In the genomic region with DNA sequence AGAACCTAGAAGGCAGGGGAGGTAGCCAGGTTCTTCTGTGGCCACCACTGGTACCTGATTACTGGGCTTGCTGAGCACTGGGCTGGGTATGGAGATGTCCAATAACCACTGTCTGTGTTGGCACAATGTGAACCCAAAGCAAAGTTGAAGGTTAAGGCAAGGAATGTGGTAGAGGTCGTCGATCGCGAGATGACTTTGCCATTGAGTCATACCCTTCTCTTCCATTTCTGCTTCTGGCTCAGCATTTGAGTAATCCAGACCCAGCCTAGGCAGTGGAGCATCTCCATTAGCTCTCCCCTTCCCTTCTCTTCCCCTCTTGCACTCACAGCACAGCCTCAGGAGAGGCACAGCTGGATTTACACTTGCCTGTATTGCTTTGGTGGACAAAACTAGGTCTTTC, we compare ENCODE assay signal across 21 cellular contexts.
DNase-seq lines count a peak whose midpoint lies in the region; ATAC-seq and TF ChIP-seq lines count a peak whose summit lies in the region.
"Had no signal": no experiment of that assay in that cellular context is flagged by ENCODE, and none has a peak within 500 bp of the region (broad histone marks: within the 10 kb centered on the region; RNA-seq: fewer than 3 reads in every experiment).

No MANE protein-coding gene starts in this region.

- peak; percentile 16 for DNase-seq in activated CD4-positive, alpha-beta T cell treated with anti-CD3 and anti-CD28 coated beads for 48 hours
- DNase-seq in activated CD4-positive, alpha-beta T cell treated with anti-CD3 and anti-CD28 coated beads, Interleukin-2, amount 50 U/mL, for 48 hours = no peak
- DNase-seq in activated naive CD4-positive, alpha-beta T cell treated with anti-CD3 and anti-CD28 coated beads, Interleukin-2, amount 50 U/mL, for 16 hours = no peak
- no peak for DNase-seq in posterior vena cava (ENCODE audit: low spot score)
- DNase-seq: central memory CD4-positive, alpha-beta T cell; DND-41; dorsolateral prefrontal cortex; foreskin fibroblast; islet precursor cell; MV-4-11; NCI-H1930; NCI-H446; T1000; upper lobe of left lung had no signal

- H3K27me3 ChIP-seq in neural cell (ENCODE audit: insufficient read depth, low read depth, low read length) = no peaks in the 10 kb centered on the region
- H3K27me3 ChIP-seq: dorsolateral prefrontal cortex, hepatocyte, upper lobe of left lung had no signal

- H3K4me3 ChIP-seq in neural cell (ENCODE audit: low read length) = peak overlapping the region; percentile 5
- H3K4me3 ChIP-seq: dorsolateral prefrontal cortex, hepatocyte, upper lobe of left lung had no signal

- no peak for TF ChIP-seq EP300 in neural cell (conservative IDR thresholded peaks at IDR 0.05; ENCODE audit: poor library complexity, severe bottlenecking)

- no peaks in the 10 kb centered on the region for H3K9me2 ChIP-seq in neural cell (ENCODE audit: insufficient read depth, low read length)

- no peaks in the 10 kb centered on the region for H4K20me1 ChIP-seq in neural cell (ENCODE audit: insufficient read depth)

- TF ChIP-seq CTCF in neural cell (IDR thresholded peaks at IDR 0.05; ENCODE audit: poor library complexity, severe bottlenecking) = no peak

- intact Hi-C loops in posterior vena cava (cut with DNase I) = no loop called here

- no peaks in the 10 kb centered on the region for H3K9me3 ChIP-seq in neural cell (ENCODE audit: low read length)
- H3K9me3 ChIP-seq: upper lobe of left lung had no signal

- H3K79me2 ChIP-seq in neural cell (replicated peaks; ENCODE audit: insufficient read depth, low read length) = no peaks in the 10 kb centered on the region
- H3K79me2 ChIP-seq: hepatocyte had no signal

- H3K4me2 ChIP-seq in neural cell (ENCODE audit: low read length) = peak overlapping the region; percentile 19
- H3K4me2 ChIP-seq: hepatocyte had no signal

- H3K36me3 ChIP-seq in neural cell (ENCODE audit: insufficient read depth, low read length) = no peaks in the 10 kb centered on the region
- H3K36me3 ChIP-seq: upper lobe of left lung had no signal

- H2AFZ ChIP-seq in neural cell (ENCODE audit: low read depth, low read length) = no peak overlapping the region
- H2AFZ ChIP-seq: hepatocyte had no signal

- no peak overlapping the region for H3K9ac ChIP-seq in neural cell (ENCODE audit: low read length)

- peaks cover 6% of the 10 kb centered on the region for H3F3A ChIP-seq in neural cell (ENCODE audit: insufficient read depth, low read length, poor library complexity, severe bottlenecking)

- TF ChIP-seq RAD21 in neural cell (conservative IDR thresholded peaks at IDR 0.05) = no peak

- peak; percentile 39 for ATAC-seq in GM21619 (IDR thresholded peaks at IDR 0.05; ENCODE audit: unreplicated experiment)
- ATAC-seq in HG03045 (IDR thresholded peaks at IDR 0.05; ENCODE audit: unreplicated experiment) = peak; percentile 57
- no peak for ATAC-seq in GM18867 (IDR thresholded peaks at IDR 0.05; ENCODE audit: unreplicated experiment)
- ATAC-seq: activated CD4-positive, CD25-positive, alpha-beta regulatory T cell treated with anti-CD3 and anti-CD28 coated beads, Interleukin-2, amount 50 U/mL, for 24 hours had no signal

- peak overlapping the region; percentile 17 for H3K27ac ChIP-seq in neural cell (ENCODE audit: low read length)
- H3K27ac ChIP-seq: hepatocyte, RWPE1, upper lobe of left lung had no signal

TF ChIP-seq in neural cell, 6 proteins besides CTCF, POLR2A, EP300 and RAD21:
- TF ChIP-seq EZH2 (IDR thresholded peaks at IDR 0.05; ENCODE audit: borderline replicate concordance, insufficient read depth, low read length, poor library complexity, severe bottlenecking) (no peak), SMC3 (conservative IDR thresholded peaks at IDR 0.05; ENCODE audit: poor library complexity) (no peak)
